In the genomic region with DNA sequence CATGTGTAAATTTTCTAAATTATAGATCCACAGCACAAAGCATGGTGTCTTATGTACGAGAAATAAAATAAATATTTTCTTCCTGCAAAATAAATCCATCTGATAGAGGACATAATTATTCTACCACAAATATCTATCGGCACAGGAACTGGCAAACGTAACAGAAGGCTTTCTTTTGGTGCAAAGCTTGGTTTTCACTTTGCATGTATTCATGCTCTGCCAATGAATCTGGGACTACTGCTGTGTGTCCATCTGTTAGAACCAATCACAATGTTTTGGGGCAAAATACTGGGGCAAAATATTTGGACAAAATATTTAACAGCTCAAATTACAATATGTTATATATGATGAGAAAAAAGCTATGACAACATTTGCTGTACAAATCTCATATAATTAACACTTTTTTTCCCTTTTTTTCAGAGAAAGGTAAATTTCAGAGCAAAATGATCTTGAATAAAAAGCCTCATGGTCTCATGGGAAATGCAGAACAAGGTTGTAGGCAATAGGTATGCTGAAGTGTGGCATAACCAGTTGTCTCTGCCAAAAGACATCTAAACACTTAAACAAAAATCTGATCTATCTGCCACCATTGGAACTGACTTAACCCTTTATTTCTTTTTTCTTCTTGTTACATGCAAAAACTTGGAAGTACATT, we compare ENCODE assay signal across 21 cellular contexts.
"Had no signal": no experiment of that assay in that cellular context is flagged by ENCODE, and none has a peak within 500 bp of the region (broad histone marks: within the 10 kb centered on the region; RNA-seq: fewer than 3 reads in every experiment).

No MANE protein-coding gene starts in this region.

- H3K36me3 ChIP-seq: SJSA1 had no signal

- H3K4me1 ChIP-seq: SJSA1 had no signal

- H3K4me3 ChIP-seq: K562, SJSA1, SK-N-MC had no signal

- H3K9ac ChIP-seq: KMS-11 had no signal

- H3K4me2 ChIP-seq: KMS-11 had no signal

- FAIRE-seq: HTR-8/SVneo, K562, RCC 7860 had no signal

- H3K27ac ChIP-seq: HL-60, KMS-11, SJSA1, SK-N-MC had no signal

- H3K27me3 ChIP-seq: SJSA1 had no signal

- H3K9me3 ChIP-seq: SJSA1 had no signal

- DNase-seq: Kasumi-1, MM.1S, NCI-H1092 treated with DMSO at 0.1 percent for 48 hours, NCI-H1436, NCI-H187, NCI-H2029, NCI-H2081 treated with DMSO at 0.1 percent for 48 hours, NCI-H2227 treated with DMSO at 0.1 percent for 48 hours, NCI-H510A treated with DMSO at 0.1 percent for 48 hours, NCI-H526 treated with DMSO at 0.1 percent for 48 hours, NCI-H774, Right ventricle myocardium superior, RPMI8226, SIG-M5 had no signal
